20 cellular contexts compared by ENCODE assay signal in the genomic region with DNA sequence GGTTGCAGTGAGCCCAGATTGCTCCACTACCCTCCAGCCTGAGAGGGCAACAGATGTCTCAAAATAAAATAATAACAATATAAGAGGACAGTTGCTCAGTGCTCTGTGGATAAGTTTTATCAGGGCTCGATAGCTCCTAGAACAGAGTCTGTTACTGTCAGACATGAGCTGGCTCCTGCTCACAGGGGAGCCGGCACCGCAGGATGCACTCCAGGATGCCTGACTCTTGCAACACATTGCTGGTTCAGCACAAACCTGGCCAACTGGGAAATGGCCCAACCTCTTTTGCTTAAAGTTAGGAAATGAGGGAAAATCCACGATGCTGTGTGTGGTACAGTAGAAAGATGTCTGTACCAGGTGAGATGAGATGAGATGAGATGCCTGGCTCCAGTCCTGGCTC. TPM values are rescaled to one million over a fixed set of nuclear protein-coding genes. Genes with fewer than 3 reads are reported as not detected.
DNase-seq lines count a peak whose midpoint lies in the region; TF ChIP-seq lines count a peak whose summit lies in the region.
"Had no signal": no experiment of that assay in that cellular context is flagged by ENCODE, and none has a peak within 500 bp of the region (broad histone marks: within the 10 kb centered on the region; RNA-seq: fewer than 3 reads in every experiment).

No MANE protein-coding gene starts in this region.

- no peak overlapping the region for H3K4me3 Mint-ChIP-seq in activated CD4-positive, alpha-beta T cell treated with anti-CD3 and anti-CD28 coated beads, Interleukin-2, amount 10 ng/mL, durations not matched to agents 24 days and 14 days
- H3K4me3 Mint-ChIP-seq: activated naive CD8-positive, alpha-beta T cell; natural killer cell treated with Interleukin-12 subunit alpha and Interleukin-12 subunit beta and Interleukin-15 and Interleukin-18, amount 100 ng/mL, for 72 hours had no signal

- no peaks in the 10 kb centered on the region for H3K4me1 Mint-ChIP-seq in activated CD4-positive, alpha-beta T cell treated with anti-CD3 and anti-CD28 coated beads, Interleukin-2, amount 10 ng/mL, durations not matched to agents 24 days and 14 days

- intact Hi-C loops in left ventricle myocardium inferior (cut with micrococcal nuclease): no loop called here
- intact Hi-C loops in cardiac septum (cut with DNase I): no loop called here
- intact Hi-C loops in activated CD4-positive, alpha-beta T cell treated with anti-CD3 and anti-CD28 coated beads, Interleukin-2, amount 10 ng/mL, durations not matched to agents 24 days and 14 days (cut with micrococcal nuclease): no loop called here
- intact Hi-C loops in esophagus squamous epithelium (cut with DNase I): loop anchor here (10.0 kb wide), 1 partner anchor 75 kb away; no protein-coding TSS in a partner anchor

- H3K27ac Mint-ChIP-seq in activated CD4-positive, alpha-beta T cell treated with anti-CD3 and anti-CD28 coated beads, Interleukin-2, amount 10 ng/mL, durations not matched to agents 24 days and 14 days: no peak overlapping the region
- H3K27ac Mint-ChIP-seq: activated naive CD8-positive, alpha-beta T cell; natural killer cell treated with Interleukin-12 subunit alpha and Interleukin-12 subunit beta and Interleukin-15 and Interleukin-18, amount 100 ng/mL, for 72 hours had no signal

- no peaks in the 10 kb centered on the region for H3K4me1 ChIP-seq in left ventricle myocardium inferior
- peaks cover 0 to 53% (median 9%) of the 10 kb centered on the region in 3 donors for H3K4me1 ChIP-seq in esophagus squamous epithelium

- H3K36me3 Mint-ChIP-seq in activated CD4-positive, alpha-beta T cell treated with anti-CD3 and anti-CD28 coated beads, Interleukin-2, amount 10 ng/mL, durations not matched to agents 24 days and 14 days (ENCODE audit: low read depth): no peaks in the 10 kb centered on the region
- H3K36me3 Mint-ChIP-seq: natural killer cell treated with Interleukin-12 subunit alpha and Interleukin-12 subunit beta and Interleukin-15 and Interleukin-18, amount 100 ng/mL, for 72 hours had no signal

- no peaks in the 10 kb centered on the region for H3K9me3 Mint-ChIP-seq in activated CD4-positive, alpha-beta T cell treated with anti-CD3 and anti-CD28 coated beads, Interleukin-2, amount 10 ng/mL, durations not matched to agents 24 days and 14 days
- H3K9me3 Mint-ChIP-seq: natural killer cell treated with Interleukin-12 subunit alpha and Interleukin-12 subunit beta and Interleukin-15 and Interleukin-18, amount 100 ng/mL, for 72 hours had no signal

- H3K27me3 ChIP-seq in left ventricle myocardium inferior (ENCODE audit: low read depth) (peaks cover 25% of the 10 kb centered on the region), esophagus squamous epithelium (no peaks in the 10 kb centered on the region)

- WGBS in esophagus squamous epithelium, 2 donors: 34 to 39% methylated on average over 4 of the region's 4 CpGs

- DNase-seq in left ventricle myocardium inferior (peak; percentile 32), cardiac septum (ENCODE audit: low spot score) (no peak), fibroblast of gingiva (ENCODE audit: low read depth) (peak; percentile 48), mucosa of gallbladder (ENCODE audit: low spot score) (peak; percentile 60), esophagus squamous epithelium (lab: John Stamatoyannopoulos, UW) (no peak), ecto neural progenitor cell (ENCODE audit: low spot score) (no peak)
- no peak for DNase-seq in activated CD4-positive, alpha-beta T cell treated with anti-CD3 and anti-CD28 coated beads, Interleukin-2, amount 10 ng/mL, durations not matched to agents 24 days and 14 days
- DNase-seq in activated CD4-positive, alpha-beta T cell treated with anti-CD3 and anti-CD28 coated beads for 1 hour: no peak
- DNase-seq: ACHN; activated CD8-positive, alpha-beta memory T cell treated with anti-CD3 and anti-CD28 coated beads, Interleukin-2, amount 50 U/mL, for 4 hours; left colon; NCI-H2029; NK-92 treated with Interleukin-12 subunit alpha and Interleukin-12 subunit beta, amount 100 ng/mL, for 24 hours; SK-N-SH; small intestine had no signal

- TF ChIP-seq POLR2A in esophagus squamous epithelium (IDR thresholded peaks at IDR 0.05): no peak

- TF ChIP-seq CTCF in left ventricle myocardium inferior (IDR thresholded peaks at IDR 0.05; ENCODE audit: borderline replicate concordance) (no peak), esophagus squamous epithelium (IDR thresholded peaks at IDR 0.05) (no peak)

- peaks cover 52% of the 10 kb centered on the region for H3K27me3 Mint-ChIP-seq in activated CD4-positive, alpha-beta T cell treated with anti-CD3 and anti-CD28 coated beads, Interleukin-2, amount 10 ng/mL, durations not matched to agents 24 days and 14 days

- H3K9me3 ChIP-seq in left ventricle myocardium inferior (replicated peaks): no peaks in the 10 kb centered on the region
- H3K9me3 ChIP-seq in esophagus squamous epithelium: no peaks in the 10 kb centered on the region
- H3K9me3 ChIP-seq: SK-N-SH had no signal

- H3K4me3 ChIP-seq in left ventricle myocardium inferior (no peak overlapping the region), esophagus squamous epithelium (no peak overlapping the region)
- H3K4me3 ChIP-seq: K562 had no signal

- no peaks in the 10 kb centered on the region for H3K36me3 ChIP-seq in left ventricle myocardium inferior
- no peaks in the 10 kb centered on the region for H3K36me3 ChIP-seq in esophagus squamous epithelium

- H3K27ac ChIP-seq in left ventricle myocardium inferior (replicated peaks) (no peak overlapping the region), esophagus squamous epithelium (no peak overlapping the region)

RNA-seq across cellular contexts. Expression of gene CTSE, which starts 5.8 kb away (rescaled TPM):
- total RNA-seq in left ventricle myocardium inferior (not detected), cardiac septum (not detected), mucosa of gallbladder (105 TPM), esophagus squamous epithelium (under 1 TPM in 3 of 4 donors, not detected in 1; 0.32 to 0.48 (median 0.38) TPM)
- not detected in 2 replicates for total RNA-seq in activated CD4-positive, alpha-beta T cell treated with anti-CD3 and anti-CD28 coated beads, Interleukin-2, amount 10 ng/mL, durations not matched to agents 24 days and 14 days
- total RNA-seq: frontal cortex; natural killer cell treated with Interleukin-12 subunit alpha and Interleukin-12 subunit beta and Interleukin-15 and Interleukin-18, amount 100 ng/mL, for 72 hours had no signal

RNA-seq across cellular contexts. Expression of gene RHEX, which starts 23.5 kb away (rescaled TPM):
- total RNA-seq in left ventricle myocardium inferior (0.44 TPM), cardiac septum (0.24 TPM), mucosa of gallbladder (11.3 TPM), esophagus squamous epithelium (10 to 100 TPM in 1 of 4 donors, 1 to 10 TPM in 1, under 1 TPM in 1, not detected in 1; 0.72 to 21.9 (median 4.5) TPM)
- total RNA-seq in activated CD4-positive, alpha-beta T cell treated with anti-CD3 and anti-CD28 coated beads, Interleukin-2, amount 10 ng/mL, durations not matched to agents 24 days and 14 days: not detected in 2 replicates
- total RNA-seq: K562, temporal lobe had no signal

RNA-seq across cellular contexts. Expression of gene RAB7B, which starts 26.3 kb away (rescaled TPM):
- total RNA-seq in left ventricle myocardium inferior (1.4 TPM), cardiac septum (2.1 TPM), mucosa of gallbladder (18.7 TPM), esophagus squamous epithelium (10 to 100 TPM; 15.8 to 24.2 (median 21.4) TPM)
- not detected in 2 replicates for total RNA-seq in activated CD4-positive, alpha-beta T cell treated with anti-CD3 and anti-CD28 coated beads, Interleukin-2, amount 10 ng/mL, durations not matched to agents 24 days and 14 days
- total RNA-seq: natural killer cell treated with Interleukin-12 subunit alpha and Interleukin-12 subunit beta and Interleukin-15 and Interleukin-18, amount 100 ng/mL, for 72 hours had no signal

Comparison
In these comparisons a context has a peak if more than half of its experiments do, and no peak if none do; other contexts are left out.
1. DNase-seq: peak in left ventricle myocardium inferior (single experiment), fibroblast of gingiva (single experiment) and mucosa of gallbladder (single experiment); none in cardiac septum (single experiment), activated CD4-positive, alpha-beta T cell treated with anti-CD3 and anti-CD28 coated beads, Interleukin-2, amount 10 ng/mL, durations not matched to agents 24 days and 14 days (single experiment), esophagus squamous epithelium (single experiment), activated CD4-positive, alpha-beta T cell treated with anti-CD3 and anti-CD28 coated beads for 1 hour (single experiment) and ecto neural progenitor cell (single experiment).
2. RNA of gene CTSE, which starts 5.8 kb away (total RNA-seq): 105 TPM in mucosa of gallbladder (single experiment); 0.32 to 0.48 TPM in esophagus squamous epithelium, not detected in left ventricle myocardium inferior (single experiment), not detected in cardiac septum (single experiment) and not detected in activated CD4-positive, alpha-beta T cell treated with anti-CD3 and anti-CD28 coated beads, Interleukin-2, amount 10 ng/mL, durations not matched to agents 24 days and 14 days; every median in the first group is over 10 times any median in the second.